ENCODE assay signal across 20 cellular contexts in the genomic region with DNA sequence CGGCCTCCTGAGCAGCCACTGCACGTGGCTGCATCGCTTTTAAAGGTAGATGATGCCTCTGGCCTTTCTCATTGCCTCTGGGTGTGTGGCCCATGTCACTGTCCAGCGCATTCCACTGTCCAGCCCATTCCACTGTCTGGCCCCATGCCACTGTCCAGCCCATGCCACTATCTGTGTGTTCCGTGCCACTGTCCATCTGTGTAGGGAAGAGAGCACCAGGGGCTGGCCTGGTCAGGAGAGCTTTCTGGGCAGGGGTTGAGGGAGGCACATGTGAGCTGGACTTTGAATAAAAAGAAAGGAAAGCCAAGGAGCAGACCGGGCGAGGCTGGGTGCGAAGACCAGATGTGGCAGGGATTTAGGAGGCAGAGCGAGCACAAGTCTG.
"Had no signal": no experiment of that assay in that cellular context is flagged by ENCODE, and none has a peak within 500 bp of the region (broad histone marks: within the 10 kb centered on the region; RNA-seq: fewer than 3 reads in every experiment).

No MANE protein-coding gene starts in this region.

- H3K27me3 ChIP-seq: ascending aorta, breast epithelium, foreskin keratinocyte, testis, uterus had no signal

- H3K4me1 ChIP-seq: ascending aorta, parathyroid adenoma, testis, uterus had no signal

- H2AFZ ChIP-seq: parathyroid adenoma had no signal

- H3K27ac ChIP-seq: ascending aorta, breast epithelium, foreskin keratinocyte, parathyroid adenoma, testis, uterus had no signal

- H3K9ac ChIP-seq: parathyroid adenoma had no signal

- H3K79me2 ChIP-seq: parathyroid adenoma had no signal

- H3K4me2 ChIP-seq: smooth muscle cell had no signal

- H3K9me3 ChIP-seq: ascending aorta, breast epithelium, testis, uterus had no signal

- ATAC-seq: activated CD8-positive, alpha-beta memory T cell treated with anti-CD3 and anti-CD28 coated beads, Interleukin-2, amount 10 ng/mL, durations not matched to agents 7 days and 5 days; activated naive CD8-positive, alpha-beta T cell treated with anti-CD3 and anti-CD28 coated beads, Interleukin-2, amount 50 U/mL, for 24 hours; foreskin keratinocyte; naive thymus-derived CD4-positive, alpha-beta T cell; stimulated activated naive CD8-positive, alpha-beta T cell treated with anti-CD3 and anti-CD28 coated beads, Interleukin-15, amount 100 ng/mL, for 72 hours; T-cell had no signal

- DNase-seq: activated CD4-positive, alpha-beta T cell treated with anti-CD3 and anti-CD28 coated beads for 1 hour; activated CD4-positive, alpha-beta T cell treated with anti-CD3 and anti-CD28 coated beads, Interleukin-2, amount 50 U/mL, for 48 hours; activated CD8-positive, alpha-beta memory T cell treated with anti-CD3 and anti-CD28 coated beads, Interleukin-2, amount 10 ng/mL, durations not matched to agents 7 days and 5 days; activated naive CD4-positive, alpha-beta T cell treated with anti-CD3 and anti-CD28 coated beads for 36 hours; activated naive CD8-positive, alpha-beta T cell treated with anti-CD3 and anti-CD28 coated beads, Interleukin-2, amount 50 U/mL, for 24 hours; activated T-cell treated with anti-CD3 and anti-CD28 coated beads, Interleukin-2, amount 50 U/mL, for 1 hour; cerebellar nuclear complex; effector memory CD4-positive, alpha-beta T cell; foreskin keratinocyte; glutamatergic neuron; naive thymus-derived CD4-positive, alpha-beta T cell; stimulated activated naive CD8-positive, alpha-beta T cell treated with anti-CD3 and anti-CD28 coated beads, Interleukin-15, amount 100 ng/mL, for 72 hours; T-cell; T-helper 9 cell; testis; uterus had no signal

- H3K4me3 ChIP-seq: ascending aorta, breast epithelium, smooth muscle cell, testis, uterus had no signal

- H3K36me3 ChIP-seq: ascending aorta, breast epithelium, uterus had no signal
